16 cellular contexts compared by ENCODE assay signal in genomic region chr16:62208934-62209333, GRCh38.
DNase-seq lines count a peak whose midpoint lies in the region; TF ChIP-seq lines count a peak whose summit lies in the region.
"Had no signal": no experiment of that assay in that cellular context is flagged by ENCODE, and none has a peak within 500 bp of the region (broad histone marks: within the 10 kb centered on the region; RNA-seq: fewer than 3 reads in every experiment).

No MANE protein-coding gene starts in this region.

- no peak overlapping the region for H3K4me3 ChIP-seq in neuronal stem cell (ENCODE audit: low read length in 2 of 2)
- H3K4me3 ChIP-seq in esophagus muscularis mucosa, result no peak overlapping the region
- H3K4me3 ChIP-seq: A549; BLaER1 treated with 17β-estradiol and CSF1 and Interleukin-3, amounts not matched to agents 10 nM and 100 nM had no signal

- WGBS in neuronal stem cell (ENCODE audit: extremely low coverage in 2 of 2, insufficient read length in 2 of 2, insufficient replicate concordance in 1 of 2), 2 donors, result no CpG with 5 or more reads among the region's 4 CpGs
- WGBS in esophagus muscularis mucosa, result 60% methylated on average over 4 of the region's 4 CpGs

- no peak overlapping the region for H3K9ac ChIP-seq in neuronal stem cell (ENCODE audit: low read depth, low read length, poor library complexity)
- H3K9ac ChIP-seq: BLaER1 treated with 17β-estradiol and CSF1 and Interleukin-3, amounts not matched to agents 10 nM and 100 nM had no signal

- no peak overlapping the region for H3K14ac ChIP-seq in neuronal stem cell (ENCODE audit: low read length)

- H3K4me1 ChIP-seq in neuronal stem cell (ENCODE audit: control insufficient read depth in 2 of 2, insufficient read depth in 1 of 2, low read depth in 1 of 2, low read length in 2 of 2) (no peaks in the 10 kb centered on the region), esophagus muscularis mucosa (no peaks in the 10 kb centered on the region)
- H3K4me1 ChIP-seq: A549; BLaER1 treated with 17β-estradiol and CSF1 and Interleukin-3, amounts not matched to agents 10 nM and 100 nM; Caco-2 had no signal

- no peak overlapping the region for H3K23ac ChIP-seq in neuronal stem cell (ENCODE audit: low read depth, low read length, poor library complexity)

- peak overlapping the region; percentile 11 for H2AFZ ChIP-seq in neuronal stem cell (ENCODE audit: low read length)

- no peaks in the 10 kb centered on the region for H3K27me3 ChIP-seq in neuronal stem cell (ENCODE audit: control insufficient read depth in 3 of 3, insufficient read depth in 3 of 3, low read depth in 1 of 3, low read length in 3 of 3)
- H3K27me3 ChIP-seq in esophagus muscularis mucosa, result no peaks in the 10 kb centered on the region
- H3K27me3 ChIP-seq: BLaER1 treated with 17β-estradiol and CSF1 and Interleukin-3, amounts not matched to agents 10 nM and 100 nM had no signal

- intact Hi-C loops in esophagus muscularis mucosa (cut with DNase I), result no loop called here

- no peak overlapping the region for H4K8ac ChIP-seq in neuronal stem cell (ENCODE audit: low read depth, low read length)

- H2BK12ac ChIP-seq in neuronal stem cell (ENCODE audit: low read length), result no peak overlapping the region

- no peaks in the 10 kb centered on the region for H3K36me3 ChIP-seq in KOPT-K1 (ENCODE audit: insufficient read depth, low read length)
- no peaks in the 10 kb centered on the region for H3K36me3 ChIP-seq in neuronal stem cell (replicated peaks in 1 of 2; ENCODE audit: control insufficient read depth in 2 of 2, insufficient read depth in 2 of 2, low read length in 2 of 2)
- no peaks in the 10 kb centered on the region for H3K36me3 ChIP-seq in esophagus muscularis mucosa
- H3K36me3 ChIP-seq: BLaER1 treated with 17β-estradiol and CSF1 and Interleukin-3, amounts not matched to agents 10 nM and 100 nM had no signal

- no peak overlapping the region for H4K91ac ChIP-seq in neuronal stem cell (ENCODE audit: low read depth, low read length, poor library complexity)

- no peak overlapping the region for H2AK5ac ChIP-seq in neuronal stem cell (ENCODE audit: low read depth, low read length)

- no peak overlapping the region for H3K4me2 ChIP-seq in neuronal stem cell (ENCODE audit: insufficient read depth, low read length, poor library complexity, severe bottlenecking)
- H3K4me2 ChIP-seq: A549; BLaER1 treated with 17β-estradiol and CSF1 and Interleukin-3, amounts not matched to agents 10 nM and 100 nM had no signal

- no peak for TF ChIP-seq EP300 in esophagus muscularis mucosa (IDR thresholded peaks at IDR 0.05)

- H2BK120ac ChIP-seq in neuronal stem cell (ENCODE audit: low read depth, low read length), result no peak overlapping the region

- no peak for TF ChIP-seq CTCF in esophagus muscularis mucosa (IDR thresholded peaks at IDR 0.05)

- no peak overlapping the region for H2BK15ac ChIP-seq in neuronal stem cell (ENCODE audit: low read length)

- H3K79me1 ChIP-seq in neuronal stem cell (ENCODE audit: low read depth, low read length), result no peaks in the 10 kb centered on the region

- TF ChIP-seq POLR2A in esophagus muscularis mucosa (IDR thresholded peaks at IDR 0.05; ENCODE audit: low read depth), result no peak

- no peak overlapping the region for H3K18ac ChIP-seq in neuronal stem cell (ENCODE audit: low read length)

- H3K9me3 ChIP-seq in KOPT-K1 (ENCODE audit: insufficient read depth, low read length, poor library complexity, severe bottlenecking), result no peaks in the 10 kb centered on the region
- H3K9me3 ChIP-seq in neuronal stem cell (replicated peaks in 1 of 2; ENCODE audit: control insufficient read depth in 2 of 2, insufficient read depth in 1 of 2, low read depth in 1 of 2, low read length in 2 of 2), result peaks cover 0 to 4% of the 10 kb centered on the region in 2 donors
- H3K9me3 ChIP-seq in esophagus muscularis mucosa, result no peaks in the 10 kb centered on the region
- H3K9me3 ChIP-seq: A549; BLaER1 treated with 17β-estradiol and CSF1 and Interleukin-3, amounts not matched to agents 10 nM and 100 nM; Caco-2 had no signal

- no peak overlapping the region for H2BK5ac ChIP-seq in neuronal stem cell (ENCODE audit: low read length)

- H3K4ac ChIP-seq in neuronal stem cell (ENCODE audit: low read length), result no peak overlapping the region

- DNase-seq in NCI-H526 treated with DMSO at 0.1 percent for 48 hours (lab: John Stamatoyannopoulos, UW), result peak; percentile 3
- no peak for DNase-seq in NCI-H526 (lab: John Stamatoyannopoulos, UW)
- DNase-seq in neuronal stem cell (ENCODE audit: low spot score), result no peak
- DNase-seq in esophagus muscularis mucosa (ENCODE audit: extremely low spot score), result no peak
- DNase-seq in DMS79 treated with DMSO at 0.1 percent for 48 hours (lab: John Stamatoyannopoulos, UW), result no peak
- DNase-seq: AML-193; Caco-2; Calu3; CD4-positive, alpha-beta T cell; CD8-positive, alpha-beta T cell; GF-D8 had no signal

- H3K27ac ChIP-seq in KOPT-K1 (ENCODE audit: low read depth, low read length, poor library complexity, severe bottlenecking), result peak overlapping the region; percentile 18
- H3K27ac ChIP-seq in neuronal stem cell (replicated peaks; ENCODE audit: low read length), result no peak overlapping the region
- H3K27ac ChIP-seq in esophagus muscularis mucosa (replicated peaks in 1 of 4), result no peak overlapping the region
- H3K27ac ChIP-seq: 22Rv1; A549; BLaER1 treated with 17β-estradiol and CSF1 and Interleukin-3, amounts not matched to agents 10 nM and 100 nM; C4-2B had no signal
